8 cellular contexts compared by ENCODE assay signal in genomic region chr1:16905112-16905855, GRCh38. TPM values are rescaled to one million over a fixed set of nuclear protein-coding genes. Genes with fewer than 3 reads are reported as not detected.
DNase-seq lines count a peak whose midpoint lies in the region; ATAC-seq and TF ChIP-seq lines count a peak whose summit lies in the region.

No MANE protein-coding gene starts in this region.

- H3K36me3 Mint-ChIP-seq in activated naive CD4-positive, alpha-beta T cell treated with anti-CD3 and anti-CD28 coated beads, Interleukin-2, amount 10 ng/mL, durations not matched to agents 7 days and 5 days: peaks cover 4% of the 10 kb centered on the region

- H3K9me3 Mint-ChIP-seq in activated naive CD4-positive, alpha-beta T cell treated with anti-CD3 and anti-CD28 coated beads, Interleukin-2, amount 10 ng/mL, durations not matched to agents 7 days and 5 days: peaks cover 2% of the 10 kb centered on the region

- H3K4me3 ChIP-seq in heart right ventricle (peak overlapping the region in 9 of 10 donors; percentile 30 to 62 (median 56)), rectal smooth muscle tissue (ENCODE audit: low read length) (peak overlapping the region; percentile 74)

- H3K27me3 Mint-ChIP-seq in activated naive CD4-positive, alpha-beta T cell treated with anti-CD3 and anti-CD28 coated beads, Interleukin-2, amount 10 ng/mL, durations not matched to agents 7 days and 5 days: peaks cover 12% of the 10 kb centered on the region

- peak overlapping the region; percentile 96 for H3K9ac ChIP-seq in rectal smooth muscle tissue (ENCODE audit: low read length)

- H3K27me3 ChIP-seq in heart right ventricle: no peaks in the 10 kb centered on the region
- no peaks in the 10 kb centered on the region for H3K27me3 ChIP-seq in rectal smooth muscle tissue (ENCODE audit: control insufficient read depth, insufficient read depth, low read length)

- peaks cover 0 to 15% (median 0%) of the 10 kb centered on the region in 11 donors for H3K9me3 ChIP-seq in heart right ventricle

- H3K27ac ChIP-seq in heart right ventricle (peak overlapping the region; percentile 88 to 99 (median 98)), rectal smooth muscle tissue (ENCODE audit: low read depth, low read length) (peak overlapping the region; percentile 99)

- DNase-seq in Daoy (ENCODE audit: low read depth) (peak; percentile 94), NCI-H82 (lab: John Stamatoyannopoulos, UW) (peak; percentile 99), heart right ventricle (no peak), dermis blood vessel endothelial cell (no peak)
- DNase-seq in activated naive CD4-positive, alpha-beta T cell treated with anti-CD3 and anti-CD28 coated beads, Interleukin-2, amount 10 ng/mL, durations not matched to agents 7 days and 5 days: peak; percentile 52

- H3K4me1 ChIP-seq in heart right ventricle (peaks cover 3 to 26% (median 10%) of the 10 kb centered on the region in 9 donors), rectal smooth muscle tissue (ENCODE audit: control insufficient read depth, insufficient read depth, low read length) (peaks cover 8% of the 10 kb centered on the region)

- no peak for TF ChIP-seq CTCF in heart right ventricle (IDR thresholded peaks at IDR 0.05)

- CTCF ChIA-PET in activated naive CD4-positive, alpha-beta T cell treated with anti-CD3 and anti-CD28 coated beads, Interleukin-2, amount 10 ng/mL, durations not matched to agents 7 days and 5 days (lab: Charles Lee): interaction anchor here (1.3 kb wide), 1 partner anchor 18 kb away, joined by 3 read pairs; no protein-coding TSS in a partner anchor

- no peak overlapping the region for H3K27ac Mint-ChIP-seq in activated naive CD4-positive, alpha-beta T cell treated with anti-CD3 and anti-CD28 coated beads, Interleukin-2, amount 10 ng/mL, durations not matched to agents 7 days and 5 days

- 6 to 7% methylated on average over 12 of the region's 12 CpGs for WGBS in heart right ventricle, 2 donors

- ATAC-seq in GM19463 (IDR thresholded peaks at IDR 0.05; ENCODE audit: unreplicated experiment): peak; percentile 73
- ATAC-seq in HG03460 (IDR thresholded peaks at IDR 0.05; ENCODE audit: unreplicated experiment): peak; percentile 73
- ATAC-seq in heart right ventricle: peak; percentile 83 to 93 (median 88)

- intact Hi-C loops in heart right ventricle (cut with DNase I): no loop called here

- no peaks in the 10 kb centered on the region for H3K36me3 ChIP-seq in heart right ventricle
- H3K36me3 ChIP-seq in rectal smooth muscle tissue (ENCODE audit: control insufficient read depth, insufficient read depth, low read length): no peaks in the 10 kb centered on the region

- H3K4me3 Mint-ChIP-seq in activated naive CD4-positive, alpha-beta T cell treated with anti-CD3 and anti-CD28 coated beads, Interleukin-2, amount 10 ng/mL, durations not matched to agents 7 days and 5 days: no peak overlapping the region

- H3K4me1 Mint-ChIP-seq in activated naive CD4-positive, alpha-beta T cell treated with anti-CD3 and anti-CD28 coated beads, Interleukin-2, amount 10 ng/mL, durations not matched to agents 7 days and 5 days: peaks cover 42% of the 10 kb centered on the region

RNA-seq across cellular contexts. Expression of gene RNU1-2, which starts 9.5 kb away (rescaled TPM):
- 306 and 832 TPM in 2 replicates for total RNA-seq in Daoy (2014; rRNA removed; shearing (Covaris generic))
- total RNA-seq in heart right ventricle (1,000 to 10,000 TPM in 8 of 10 donors, 100 to 1,000 TPM in 2; 635 to 5,242 (median 1,949) TPM), dermis blood vessel endothelial cell (under 0.01 TPM in 2 replicates)
- polyA plus RNA-seq in heart right ventricle: not detected

RNA-seq across cellular contexts. Expression of gene CROCC, which starts 16.4 kb away (rescaled TPM):
- total RNA-seq in Daoy (2014; rRNA removed; shearing (Covaris generic)): 30.6 and 31.3 TPM in 2 replicates
- 10 to 100 TPM in 1 of 10 donors, 1 to 10 TPM in 9; 4.7 to 12.8 (median 6.0) TPM for total RNA-seq in heart right ventricle
- 10 to 100 TPM in 1 of 2 donors, 1 to 10 TPM in 1; 7.6 to 42.3 TPM for polyA plus RNA-seq in heart right ventricle
- total RNA-seq in dermis blood vessel endothelial cell: 19.7 and 20.6 TPM in 2 replicates

Comparison
In these comparisons a context has a peak if more than half of its experiments do, and no peak if none do; other contexts are left out.
1. DNase-seq: peak in Daoy (single experiment), NCI-H82 (single experiment) and activated naive CD4-positive, alpha-beta T cell treated with anti-CD3 and anti-CD28 coated beads, Interleukin-2, amount 10 ng/mL, durations not matched to agents 7 days and 5 days (single experiment); none in heart right ventricle (0 of 2) and dermis blood vessel endothelial cell (single experiment).
2. RNA of gene RNU1-2, which starts 9.5 kb away (total RNA-seq): 635 to 5,242 TPM in heart right ventricle and 306 to 832 TPM in Daoy; under 0.01 TPM in dermis blood vessel endothelial cell; every median in the first group is over 100 times any median in the second.
3. Peak in every context shown above with its lines, with median percentiles within 50 percentile points of each other: ATAC-seq.